Comparison of ENCODE assay signal across 16 cellular contexts in the genomic region with DNA sequence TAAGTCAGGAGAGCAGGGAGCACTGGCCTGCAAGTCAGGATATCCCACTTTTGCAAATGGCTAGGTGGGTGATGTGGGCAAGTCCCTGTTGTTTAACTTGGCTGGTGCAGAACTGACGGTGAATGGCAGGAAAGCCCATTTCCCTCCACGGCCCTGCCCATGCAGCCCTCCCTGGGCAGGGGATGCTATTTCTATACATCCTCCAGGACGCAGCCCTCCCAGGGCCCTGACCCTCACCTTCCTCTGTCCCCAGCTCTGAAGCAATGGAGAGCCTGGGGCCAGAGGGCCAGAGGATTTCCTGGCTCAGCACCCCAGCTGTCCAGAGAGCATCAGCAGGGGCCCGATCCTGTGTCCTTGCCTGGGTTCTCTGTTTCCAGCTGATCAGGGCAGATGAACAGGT.
"Had no signal": no experiment of that assay in that cellular context is flagged by ENCODE, and none has a peak within 500 bp of the region (broad histone marks: within the 10 kb centered on the region; RNA-seq: fewer than 3 reads in every experiment).

No MANE protein-coding gene starts in this region.

- DNase-seq: activated CD4-positive, alpha-beta T cell treated with anti-CD3 and anti-CD28 coated beads, Interleukin-2, amount 10 ng/mL, durations not matched to agents 7 days and 5 days; activated CD8-positive, alpha-beta memory T cell treated with anti-CD3 and anti-CD28 coated beads, Interleukin-2, amount 50 U/mL, for 48 hours; activated gamma-delta T cell treated with Interleukin-2 at 50 U/mL for 16 hours; amniotic stem cell; body of pancreas; central memory CD4-positive, alpha-beta T cell; effector memory CD4-positive, alpha-beta T cell; hypothalamus; naive B cell; uterus had no signal

- H3K4me1 ChIP-seq: body of pancreas, parathyroid adenoma had no signal

- H3K4me3 ChIP-seq: body of pancreas, coronary artery, lung, SK-N-MC, uterus had no signal

- H3K27me3 Mint-ChIP-seq: activated CD4-positive, alpha-beta T cell treated with anti-CD3 and anti-CD28 coated beads, Interleukin-2, amount 10 ng/mL, durations not matched to agents 7 days and 5 days; activated naive CD8-positive, alpha-beta T cell had no signal

- H2AFZ ChIP-seq: parathyroid adenoma had no signal

- ATAC-seq: body of pancreas had no signal

- H3K9ac ChIP-seq: parathyroid adenoma had no signal

- H3K27ac Mint-ChIP-seq: activated CD4-positive, alpha-beta T cell treated with anti-CD3 and anti-CD28 coated beads, Interleukin-2, amount 10 ng/mL, durations not matched to agents 7 days and 5 days; activated naive CD8-positive, alpha-beta T cell; naive B cell had no signal

- H3K4me1 Mint-ChIP-seq: activated CD4-positive, alpha-beta T cell treated with anti-CD3 and anti-CD28 coated beads, Interleukin-2, amount 10 ng/mL, durations not matched to agents 7 days and 5 days had no signal

- H3K9me3 ChIP-seq: body of pancreas, neutrophil, uterus had no signal

- H3K36me3 ChIP-seq: neutrophil, uterus had no signal

- H3K27ac ChIP-seq: body of pancreas, neutrophil, SK-N-MC had no signal

- H3K27me3 ChIP-seq: body of pancreas, neutrophil, uterus had no signal

- H3K79me2 ChIP-seq: parathyroid adenoma had no signal

- H3K9me3 Mint-ChIP-seq: activated CD4-positive, alpha-beta T cell treated with anti-CD3 and anti-CD28 coated beads, Interleukin-2, amount 10 ng/mL, durations not matched to agents 7 days and 5 days had no signal

- H3K36me3 Mint-ChIP-seq: naive B cell had no signal

- H3K4me3 Mint-ChIP-seq: activated CD4-positive, alpha-beta T cell treated with anti-CD3 and anti-CD28 coated beads, Interleukin-2, amount 10 ng/mL, durations not matched to agents 7 days and 5 days; activated naive CD8-positive, alpha-beta T cell; naive B cell had no signal
